ENCODE assay signal across 8 cellular contexts in genomic region chr1:203769505-203770343, GRCh38. TPM values are rescaled to one million over a fixed set of nuclear protein-coding genes. Genes with fewer than 3 reads are reported as not detected.
DNase-seq lines count a peak whose midpoint lies in the region; ATAC-seq and TF ChIP-seq lines count a peak whose summit lies in the region.

No MANE protein-coding gene starts in this region.

- POLR2A ChIA-PET in CD8-positive, alpha-beta memory T cell (lab: Charles Lee) = interaction anchor here (0.5 kb wide), 1 partner anchor 50 kb away, joined by 3 read pairs; no protein-coding TSS in a partner anchor

- peaks cover 33% of the 10 kb centered on the region for H3K4me1 ChIP-seq in CD8-positive, alpha-beta memory T cell (ENCODE audit: insufficient read depth, low read length)
- peaks cover 0 to 20% (median 4%) of the 10 kb centered on the region in 12 donors for H3K4me1 ChIP-seq in heart left ventricle

- intact Hi-C loops in activated T-helper 2 cell treated with anti-CD3 and anti-CD28 coated beads, Interferon-gamma antibody, Interleukin-2, Interleukin-4, amounts not matched to agents 10 μg/mL and 5 μg/mL and 100 μg/mL, durations not matched to agents 14 hours and 24 hours and 36 hours (cut with micrococcal nuclease) = loop anchor here (5.0 to 10.0 kb wide), 2 partner anchors 97 to 445 kb away; no protein-coding TSS in a partner anchor
- intact Hi-C loops in heart left ventricle (cut with DNase I) = loop anchor here in 2 of 10 donors (10.0 kb wide), 2 partner anchors 145 to 265 kb away; partner anchors contain the start of gene ATP2B4 (in 1 of the 2)

- no peak overlapping the region for H3K4me3 ChIP-seq in CD8-positive, alpha-beta memory T cell (ENCODE audit: low read length)
- H3K4me3 ChIP-seq in heart left ventricle = peak overlapping the region in 7 of 12 donors; percentile 3 to 40 (median 18)

- H3K27me3 ChIP-seq in CD8-positive, alpha-beta memory T cell (ENCODE audit: insufficient read depth, low read length, poor library complexity, severe bottlenecking) = no peaks in the 10 kb centered on the region
- H3K27me3 ChIP-seq in heart left ventricle = no peaks in the 10 kb centered on the region

- H3K4me3 Mint-ChIP-seq in CD8-positive, alpha-beta memory T cell = peak overlapping the region; percentile 34 to 81 (median 58)
- H3K4me3 Mint-ChIP-seq in activated T-helper 2 cell treated with anti-CD3 and anti-CD28 coated beads, Interferon-gamma antibody, Interleukin-2, Interleukin-4, amounts not matched to agents 10 μg/mL and 5 μg/mL and 100 μg/mL, durations not matched to agents 14 hours and 24 hours and 36 hours (ENCODE audit: low read depth) = no peak overlapping the region

- WGBS in heart left ventricle, 4 donors = 39% methylated on average over 14 to 15 of the region's 15 CpGs

- H3K27ac Mint-ChIP-seq in CD8-positive, alpha-beta memory T cell = peak overlapping the region; percentile 72 to 98 (median 94)
- peak overlapping the region; percentile 34 for H3K27ac Mint-ChIP-seq in activated T-helper 2 cell treated with anti-CD3 and anti-CD28 coated beads, Interferon-gamma antibody, Interleukin-2, Interleukin-4, amounts not matched to agents 10 μg/mL and 5 μg/mL and 100 μg/mL, durations not matched to agents 14 hours and 24 hours and 36 hours

- peaks cover 0 to 2% of the 10 kb centered on the region in 2 donors for H3K27me3 Mint-ChIP-seq in CD8-positive, alpha-beta memory T cell
- no peaks in the 10 kb centered on the region for H3K27me3 Mint-ChIP-seq in activated T-helper 2 cell treated with anti-CD3 and anti-CD28 coated beads, Interferon-gamma antibody, Interleukin-2, Interleukin-4, amounts not matched to agents 10 μg/mL and 5 μg/mL and 100 μg/mL, durations not matched to agents 14 hours and 24 hours and 36 hours (ENCODE audit: low read depth)

- H3K36me3 ChIP-seq in CD8-positive, alpha-beta memory T cell (ENCODE audit: insufficient read depth, low read length) = peaks cover 27% of the 10 kb centered on the region
- peaks cover 0 to 3% (median 0%) of the 10 kb centered on the region in 9 donors for H3K36me3 ChIP-seq in heart left ventricle

- no peak for DNase-seq in CD8-positive, alpha-beta memory T cell
- peak; percentile 45 for DNase-seq in NCI-H1092 (lab: John Stamatoyannopoulos, UW)
- no peak for DNase-seq in activated T-helper 2 cell treated with anti-CD3 and anti-CD28 coated beads, Interferon-gamma antibody, Interleukin-2, Interleukin-4, amounts not matched to agents 10 μg/mL and 5 μg/mL and 100 μg/mL, durations not matched to agents 14 hours and 24 hours and 36 hours (ENCODE audit: low spot score)
- DNase-seq in heart left ventricle = peak; percentile 63 to 85 (median 72)
- peak; percentile 59 for DNase-seq in pulmonary artery endothelial cell (ENCODE audit: low read depth, low spot score)

- no peak for TF ChIP-seq POLR2A in heart left ventricle (IDR thresholded peaks at IDR 0.05)

- ATAC-seq in heart left ventricle (peak; percentile 81 to 95 (median 93)), GM21390 (IDR thresholded peaks at IDR 0.05; ENCODE audit: unreplicated experiment) (no peak), GM18909 (IDR thresholded peaks at IDR 0.05; ENCODE audit: poor library complexity, unreplicated experiment) (no peak), HG03175 (IDR thresholded peaks at IDR 0.05; ENCODE audit: unreplicated experiment) (no peak)

- CTCF ChIA-PET in CD8-positive, alpha-beta memory T cell (lab: Charles Lee) = no interaction called here

- no peak for TF ChIP-seq CTCF in heart left ventricle (IDR thresholded peaks at IDR 0.05)

- peaks cover 45 to 63% (median 58%) of the 10 kb centered on the region in 3 donors for H3K4me1 Mint-ChIP-seq in CD8-positive, alpha-beta memory T cell
- peaks cover 16% of the 10 kb centered on the region for H3K4me1 Mint-ChIP-seq in activated T-helper 2 cell treated with anti-CD3 and anti-CD28 coated beads, Interferon-gamma antibody, Interleukin-2, Interleukin-4, amounts not matched to agents 10 μg/mL and 5 μg/mL and 100 μg/mL, durations not matched to agents 14 hours and 24 hours and 36 hours (ENCODE audit: low read depth)

- H3K36me3 Mint-ChIP-seq in CD8-positive, alpha-beta memory T cell = peaks cover 10 to 75% (median 31%) of the 10 kb centered on the region in 3 donors
- peaks cover 66% of the 10 kb centered on the region for H3K36me3 Mint-ChIP-seq in activated T-helper 2 cell treated with anti-CD3 and anti-CD28 coated beads, Interferon-gamma antibody, Interleukin-2, Interleukin-4, amounts not matched to agents 10 μg/mL and 5 μg/mL and 100 μg/mL, durations not matched to agents 14 hours and 24 hours and 36 hours (ENCODE audit: low read depth)

- H3K27ac ChIP-seq in CD8-positive, alpha-beta memory T cell (ENCODE audit: low read depth, low read length) = no peak overlapping the region
- peak overlapping the region in 8 of 12 donors; percentile 9 to 73 (median 42) for H3K27ac ChIP-seq in heart left ventricle

- no peaks in the 10 kb centered on the region for H3K9me3 Mint-ChIP-seq in CD8-positive, alpha-beta memory T cell
- no peaks in the 10 kb centered on the region for H3K9me3 Mint-ChIP-seq in activated T-helper 2 cell treated with anti-CD3 and anti-CD28 coated beads, Interferon-gamma antibody, Interleukin-2, Interleukin-4, amounts not matched to agents 10 μg/mL and 5 μg/mL and 100 μg/mL, durations not matched to agents 14 hours and 24 hours and 36 hours

- no peaks in the 10 kb centered on the region for H3K9me3 ChIP-seq in CD8-positive, alpha-beta memory T cell (ENCODE audit: low read length)
- H3K9me3 ChIP-seq in heart left ventricle = no peaks in the 10 kb centered on the region

RNA-seq across cellular contexts. Expression of gene LAX1, which starts 4.7 kb away (rescaled TPM):
- total RNA-seq in CD8-positive, alpha-beta memory T cell = 10 to 100 TPM; 32.2 to 32.4 TPM
- 47.1 TPM for polyA plus RNA-seq in CD8-positive, alpha-beta memory T cell
- 14.2 and 14.9 TPM in 2 replicates for total RNA-seq in activated T-helper 2 cell treated with anti-CD3 and anti-CD28 coated beads, Interferon-gamma antibody, Interleukin-2, Interleukin-4, amounts not matched to agents 10 μg/mL and 5 μg/mL and 100 μg/mL, durations not matched to agents 14 hours and 24 hours and 36 hours
- total RNA-seq in heart left ventricle = 1 to 10 TPM in 1 of 9 donors, under 1 TPM in 5, not detected in 3; 0.12 to 1.7 (median 0.27) TPM
- under 1 TPM; 0.04 to 0.07 TPM for polyA plus RNA-seq in heart left ventricle
- total RNA-seq in pulmonary artery endothelial cell = 0.11 and 0.13 TPM in 2 replicates

RNA-seq across cellular contexts. Expression of gene ZBED6, which starts 25.7 kb away (rescaled TPM):
- 10 to 100 TPM; 13.5 to 13.8 TPM for total RNA-seq in CD8-positive, alpha-beta memory T cell
- 0.25 TPM for polyA plus RNA-seq in CD8-positive, alpha-beta memory T cell
- total RNA-seq in activated T-helper 2 cell treated with anti-CD3 and anti-CD28 coated beads, Interferon-gamma antibody, Interleukin-2, Interleukin-4, amounts not matched to agents 10 μg/mL and 5 μg/mL and 100 μg/mL, durations not matched to agents 14 hours and 24 hours and 36 hours = 21.9 and 22.2 TPM in 2 replicates
- total RNA-seq in heart left ventricle (10 to 100 TPM in 8 of 9 donors, 1 to 10 TPM in 1; 7.1 to 19.6 (median 11.9) TPM), pulmonary artery endothelial cell (10.6 and 11.2 TPM in 2 replicates)
- 1 to 10 TPM; 1.3 to 2.8 TPM for polyA plus RNA-seq in heart left ventricle

RNA-seq across cellular contexts. Expression of gene ZC3H11A, which starts 25.7 kb away (rescaled TPM):
- 10 to 100 TPM; 87.2 to 92.0 TPM for total RNA-seq in CD8-positive, alpha-beta memory T cell
- polyA plus RNA-seq in CD8-positive, alpha-beta memory T cell = 46.0 TPM
- 82.8 and 86.6 TPM in 2 replicates for total RNA-seq in activated T-helper 2 cell treated with anti-CD3 and anti-CD28 coated beads, Interferon-gamma antibody, Interleukin-2, Interleukin-4, amounts not matched to agents 10 μg/mL and 5 μg/mL and 100 μg/mL, durations not matched to agents 14 hours and 24 hours and 36 hours
- total RNA-seq in heart left ventricle (10 to 100 TPM; 37.4 to 54.2 (median 43.5) TPM), pulmonary artery endothelial cell (98.7 and 107 TPM in 2 replicates)
- 10 to 100 TPM; 25.6 to 31.7 TPM for polyA plus RNA-seq in heart left ventricle

Comparison
In these comparisons a context has a peak if more than half of its experiments do, and no peak if none do; other contexts are left out.
1. DNase-seq: peak in NCI-H1092 (single experiment), heart left ventricle (5 of 5) and pulmonary artery endothelial cell (single experiment); none in CD8-positive, alpha-beta memory T cell (0 of 5) and activated T-helper 2 cell treated with anti-CD3 and anti-CD28 coated beads, Interferon-gamma antibody, Interleukin-2, Interleukin-4, amounts not matched to agents 10 μg/mL and 5 μg/mL and 100 μg/mL, durations not matched to agents 14 hours and 24 hours and 36 hours (single experiment).
2. ATAC-seq: peak in heart left ventricle (4 of 4); none in GM21390 (single experiment), GM18909 (single experiment) and HG03175 (single experiment).